In the genomic region with DNA sequence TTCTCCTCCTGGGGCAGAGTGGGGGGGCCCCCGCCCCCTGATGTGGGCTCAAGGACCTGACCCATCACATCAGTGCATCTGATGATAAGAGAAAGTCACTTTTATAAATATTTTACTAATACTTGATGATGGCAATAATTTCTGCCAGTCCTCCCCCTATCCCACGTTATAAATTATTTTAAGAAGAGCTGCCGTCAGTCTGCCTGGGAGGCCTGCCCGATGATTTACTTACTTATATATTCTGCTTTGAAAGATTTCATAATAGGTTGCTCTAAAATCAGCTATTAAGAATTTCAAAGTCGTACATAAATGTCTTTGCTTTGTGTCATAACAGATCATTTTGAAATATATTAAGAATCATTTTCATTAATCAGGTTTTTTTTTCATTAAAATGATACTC, we compare ENCODE assay signal across 20 cellular contexts.
"Had no signal": no experiment of that assay in that cellular context is flagged by ENCODE, and none has a peak within 500 bp of the region (broad histone marks: within the 10 kb centered on the region; RNA-seq: fewer than 3 reads in every experiment).

No MANE protein-coding gene starts in this region.

- DNase-seq: stimulated activated CD4-positive, alpha-beta T cell treated with anti-CD3 and anti-CD28 coated beads, Interleukin-2, amount 100 ng/mL, for 48 hours; stimulated activated CD4-positive, alpha-beta T cell treated with anti-CD3 and anti-CD28 coated beads, Interleukin-4, amount 100 ng/mL, for 1 hour; stimulated activated CD4-positive, alpha-beta T cell treated with anti-CD3 and anti-CD28 coated beads, Interleukin-4, amount 100 ng/mL, for 24 hours; stimulated activated CD4-positive, alpha-beta T cell treated with anti-CD3 and anti-CD28 coated beads, Interleukin-4, amount 100 ng/mL, for 4 hours; stimulated activated CD8-positive, alpha-beta memory T cell treated with anti-CD3 and anti-CD28 coated beads, Interleukin-4, amount 100 ng/mL, for 48 hours; stimulated activated naive B cell treated with anti-CD40 and anti-IgM and Interleukin-4, amounts not matched to agents 10 μg/mL and 1 μg/mL and 100 μg/mL, for 72 hours; stimulated activated naive CD4-positive, alpha-beta T cell; stimulated activated naive CD4-positive, alpha-beta T cell treated with Interleukin-2 at 50 U/mL for 16 hours; stimulated activated naive CD8-positive, alpha-beta T cell treated with anti-CD3 and anti-CD28 coated beads, Interleukin-15, amount 100 ng/mL, for 72 hours; stimulated activated naive CD8-positive, alpha-beta T cell treated with anti-CD3 and anti-CD28 coated beads, Interleukin-15, Interleukin-2, amounts not matched to agents 100 U/mL and 50 U/mL, for 24 hours; stomach; substantia nigra; testis; thyroid gland; tibial artery; transverse colon; trophoblast cell; upper lobe of left lung; upper lobe of right lung; uterus had no signal
